In the genomic region with DNA sequence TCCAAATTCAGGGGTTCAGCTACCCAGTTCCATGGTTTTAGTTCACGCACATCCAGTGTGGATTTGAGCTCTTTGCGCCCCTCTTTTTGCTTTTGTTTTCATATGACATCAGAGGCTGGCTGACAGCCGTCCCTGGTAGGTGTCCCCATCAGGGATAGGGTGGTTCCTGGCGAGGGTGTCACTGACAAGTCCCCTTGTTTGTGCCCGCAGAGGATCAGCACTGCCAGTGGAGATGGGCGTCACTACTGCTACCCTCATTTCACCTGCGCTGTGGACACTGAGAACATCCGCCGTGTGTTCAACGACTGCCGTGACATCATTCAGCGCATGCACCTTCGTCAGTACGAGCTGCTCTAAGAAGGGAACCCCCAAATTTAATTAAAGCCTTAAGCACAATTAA, we compare ENCODE assay signal across 24 cellular contexts. TPM values are rescaled to one million over a fixed set of nuclear protein-coding genes. Genes with fewer than 3 reads are reported as not detected.
"Had no signal": no experiment of that assay in that cellular context is flagged by ENCODE, and none has a peak within 500 bp of the region (broad histone marks: within the 10 kb centered on the region; RNA-seq: fewer than 3 reads in every experiment).

No MANE protein-coding gene starts in this region.

- H3K9me3 ChIP-seq: ascending aorta, left lung, ovary, psoas muscle, right atrium auricular region, tibial artery had no signal

- H3K4me2 ChIP-seq: hepatocyte had no signal

- H3K27ac Mint-ChIP-seq: activated CD4-positive, alpha-beta T cell treated with anti-CD3 and anti-CD28 coated beads, Interleukin-2, amount 10 ng/mL, durations not matched to agents 7 days and 5 days; activated T-helper 17 cell treated with anti-CD3 and anti-CD28 coated beads, Interleukin-2, amount 50 U/mL, for 72 hours; immature natural killer cell; T-helper 2 cell treated with Interferon-gamma antibody and Interleukin-4, amounts not matched to agents 5 μg/mL and 100 μg/mL, for 36 hours had no signal

- H3K36me3 ChIP-seq: ovary had no signal

- H2AFZ ChIP-seq: hepatocyte had no signal

- H3K9me3 Mint-ChIP-seq: activated CD4-positive, alpha-beta T cell treated with anti-CD3 and anti-CD28 coated beads, Interleukin-2, amount 10 ng/mL, durations not matched to agents 7 days and 5 days; activated naive CD4-positive, alpha-beta T cell treated with anti-CD3 and anti-CD28 coated beads, Interleukin-2, amount 50 U/mL, for 72 hours; activated T-helper 17 cell treated with anti-CD3 and anti-CD28 coated beads, Interleukin-2, amount 50 U/mL, for 72 hours; immature natural killer cell; naive thymus-derived CD8-positive, alpha-beta T cell; stimulated activated naive CD8-positive, alpha-beta T cell treated with anti-CD3 and anti-CD28 coated beads, Interleukin-15, amount 100 ng/mL, for 72 hours; T-helper 2 cell treated with Interferon-gamma antibody and Interleukin-4, amounts not matched to agents 5 μg/mL and 100 μg/mL, for 36 hours had no signal

- H3K27ac ChIP-seq: ascending aorta, coronary artery, foreskin keratinocyte, hepatocyte, left lung, ovary, psoas muscle, right atrium auricular region, tibial artery, VCaP had no signal

- H3K4me3 Mint-ChIP-seq: activated CD4-positive, alpha-beta T cell treated with anti-CD3 and anti-CD28 coated beads, Interleukin-2, amount 10 ng/mL, durations not matched to agents 7 days and 5 days; activated T-helper 17 cell treated with anti-CD3 and anti-CD28 coated beads, Interleukin-2, amount 50 U/mL, for 72 hours; immature natural killer cell; naive thymus-derived CD8-positive, alpha-beta T cell; stimulated activated naive CD8-positive, alpha-beta T cell treated with anti-CD3 and anti-CD28 coated beads, Interleukin-15, amount 100 ng/mL, for 72 hours; T-helper 2 cell treated with Interferon-gamma antibody and Interleukin-4, amounts not matched to agents 5 μg/mL and 100 μg/mL, for 36 hours had no signal

- FAIRE-seq: endometrium had no signal

- H3K4me3 ChIP-seq: ascending aorta, coronary artery, hepatocyte, left lung, ovary, psoas muscle, right atrium auricular region, tibial artery had no signal

- H3K27me3 Mint-ChIP-seq: activated CD4-positive, alpha-beta T cell treated with anti-CD3 and anti-CD28 coated beads, Interleukin-2, amount 10 ng/mL, durations not matched to agents 7 days and 5 days; activated T-helper 17 cell treated with anti-CD3 and anti-CD28 coated beads, Interleukin-2, amount 50 U/mL, for 72 hours; naive thymus-derived CD8-positive, alpha-beta T cell; stimulated activated naive CD8-positive, alpha-beta T cell treated with anti-CD3 and anti-CD28 coated beads, Interleukin-15, amount 100 ng/mL, for 72 hours had no signal

- DNase-seq: activated CD4-positive, alpha-beta T cell treated with anti-CD3 and anti-CD28 coated beads, Interleukin-2, amount 10 ng/mL, durations not matched to agents 7 days and 5 days; activated CD4-positive, CD25-positive, alpha-beta regulatory T cell treated with anti-CD3 and anti-CD28 coated beads, Interleukin-2, amount 50 U/mL, for 72 hours; activated T-cell treated with anti-CD3 and anti-CD28 coated beads, Interleukin-2, amount 50 U/mL, for 1 hour; erythroblast; foreskin keratinocyte; immature natural killer cell; left lung; naive thymus-derived CD8-positive, alpha-beta T cell; ovary; psoas muscle; stimulated activated CD4-positive, alpha-beta T cell treated with anti-CD3 and anti-CD28 coated beads, Interleukin-4, amount 100 ng/mL, for 4 hours; stimulated activated naive CD8-positive, alpha-beta T cell treated with anti-CD3 and anti-CD28 coated beads, Interleukin-15, amount 100 ng/mL, for 72 hours; tibial artery had no signal

- H3K27me3 ChIP-seq: ascending aorta, foreskin keratinocyte, hepatocyte, left lung, ovary, right atrium auricular region, tibial artery had no signal

- ATAC-seq: activated naive CD4-positive, alpha-beta T cell treated with anti-CD3 and anti-CD28 coated beads, Interleukin-2, amount 50 U/mL, for 72 hours; activated T-helper 17 cell treated with anti-CD3 and anti-CD28 coated beads, Interleukin-2, amount 50 U/mL, for 72 hours; foreskin keratinocyte; left lung; naive thymus-derived CD8-positive, alpha-beta T cell; psoas muscle; stimulated activated naive CD8-positive, alpha-beta T cell treated with anti-CD3 and anti-CD28 coated beads, Interleukin-15, amount 100 ng/mL, for 72 hours had no signal

RNA-seq across cellular contexts. Expression of a gene that starts 59.8 kb away (rescaled TPM):
- total RNA-seq: ascending aorta, glomerular endothelial cell, hepatocyte, lung microvascular endothelial cell, right atrium auricular region had no signal
- polyA plus RNA-seq: immature natural killer cell had no signal
